Comparison of ENCODE assay signal across 13 cellular contexts in genomic region chr9:763692-764091, GRCh38.
A peak's percentile ranks its signal among the peaks of the same experiment; 100 is the strongest.
DNase-seq lines count a peak whose midpoint lies in the region; ATAC-seq and TF ChIP-seq lines count a peak whose summit lies in the region.
"Had no signal": no experiment of that assay in that cellular context is flagged by ENCODE, and none has a peak within 500 bp of the region (broad histone marks: within the 10 kb centered on the region; RNA-seq: fewer than 3 reads in every experiment).

No MANE protein-coding gene starts in this region.

- H3K4me1 ChIP-seq in HCT116 (ENCODE audit: control insufficient read depth in 1 of 2, insufficient read depth in 2 of 2, low read length in 2 of 2) (peaks cover 3 to 6% of the 10 kb centered on the region in 2 experiments; a peak in 3 of 4 replicates), PC-3 (ENCODE audit: insufficient read depth, low read length) (peaks cover 8% of the 10 kb centered on the region; the same call in 1 of the 2 replicates), gastroesophageal sphincter (peaks cover 0 to 10% (median 0%) of the 10 kb centered on the region in 3 donors), skeletal muscle satellite cell (ENCODE audit: control insufficient read depth, insufficient read depth, low read length) (peaks cover 8% of the 10 kb centered on the region), left lung (peaks cover 0 to 2% of the 10 kb centered on the region in 2 donors)
- H3K4me1 ChIP-seq: testis had no signal

- no peak for TF ChIP-seq EP300 in gastroesophageal sphincter (IDR thresholded peaks at IDR 0.05)

- no peak for TF ChIP-seq RAD21 in HCT116 (IDR thresholded peaks at IDR 0.05; ENCODE audit: low read depth)

- H4K20me1 ChIP-seq in HCT116 (ENCODE audit: insufficient read depth) = no peaks in the 10 kb centered on the region
- H4K20me1 ChIP-seq in PC-3 (ENCODE audit: low read length) = no peaks in the 10 kb centered on the region
- H4K20me1 ChIP-seq: BLaER1 treated with 17β-estradiol and CSF1 and Interleukin-3, amounts not matched to agents 10 nM and 100 nM had no signal

- peaks cover 24% of the 10 kb centered on the region for H3K27me3 Mint-ChIP-seq in activated CD8-positive, alpha-beta T cell treated with anti-CD3 and anti-CD28 coated beads, Interleukin-2, amount 10 ng/mL, durations not matched to agents 7 days and 5 days (ENCODE audit: low read depth)

- no peaks in the 10 kb centered on the region for H3K36me3 ChIP-seq in HCT116 (ENCODE audit: control insufficient read depth in 1 of 2, insufficient read depth in 2 of 2, low read length in 2 of 2)
- H3K36me3 ChIP-seq in PC-3 (ENCODE audit: low read depth, low read length) = no peaks in the 10 kb centered on the region
- H3K36me3 ChIP-seq in gastroesophageal sphincter = no peaks in the 10 kb centered on the region
- H3K36me3 ChIP-seq in skeletal muscle satellite cell (ENCODE audit: insufficient read depth, low read length) = no peaks in the 10 kb centered on the region
- no peaks in the 10 kb centered on the region for H3K36me3 ChIP-seq in left lung
- H3K36me3 ChIP-seq: BLaER1 treated with 17β-estradiol and CSF1 and Interleukin-3, amounts not matched to agents 10 nM and 100 nM had no signal

- H3K79me2 ChIP-seq in HCT116 (ENCODE audit: insufficient read depth, low read length) (no peaks in the 10 kb centered on the region), PC-3 (ENCODE audit: low read length) (no peaks in the 10 kb centered on the region)

- H3K9me3 ChIP-seq in HCT116 (ENCODE audit: control insufficient read depth in 1 of 2, insufficient read depth in 1 of 2, low read depth in 1 of 2, low read length in 2 of 2) (no peaks in the 10 kb centered on the region), PC-3 (ENCODE audit: low read length) (no peaks in the 10 kb centered on the region), gastroesophageal sphincter (no peaks in the 10 kb centered on the region), skeletal muscle satellite cell (replicated peaks; ENCODE audit: low read length) (no peaks in the 10 kb centered on the region), left lung (no peaks in the 10 kb centered on the region)
- H3K9me3 ChIP-seq: testis had no signal

- RAD21 ChIA-PET in HCT116 (lab: Charles Lee; ENCODE audit: low non-redundant PET in 1 of 2, low total read pairs in 2 of 2, uncharacterized antibody in 2 of 2, unreplicated experiment in 2 of 2) = interaction anchor here (0.6 to 1.3 kb wide), 5 partner anchors 71 to 416 kb away, joined by 3 to 4 read pairs (median 3); no protein-coding TSS in a partner anchor

- no peak overlapping the region for H3K27ac ChIP-seq in HCT116 (ENCODE audit: low read depth, low read length)
- H3K27ac ChIP-seq in PC-3 (ENCODE audit: low read length) = no peak overlapping the region
- H3K27ac ChIP-seq in gastroesophageal sphincter = no peak overlapping the region
- no peak overlapping the region for H3K27ac ChIP-seq in left lung
- H3K27ac ChIP-seq: BLaER1 treated with 17β-estradiol and CSF1 and Interleukin-3, amounts not matched to agents 10 nM and 100 nM; testis had no signal

- no peak for TF ChIP-seq CTCF in HCT116 (IDR thresholded peaks at IDR 0.05 in 2 of 3, conservative IDR thresholded peaks at IDR 0.05 in 1 of 3; ENCODE audit: borderline replicate concordance in 1 of 3, insufficient read depth in 1 of 3, low read depth in 2 of 3, low read length in 2 of 3)
- no peak for TF ChIP-seq CTCF in PC-3 (conservative IDR thresholded peaks at IDR 0.05; ENCODE audit: low read depth, low read length)
- TF ChIP-seq CTCF in gastroesophageal sphincter (IDR thresholded peaks at IDR 0.05) = no peak
- TF ChIP-seq CTCF in left lung (IDR thresholded peaks at IDR 0.05) = no peak

- H3K4me1 Mint-ChIP-seq in activated CD8-positive, alpha-beta T cell treated with anti-CD3 and anti-CD28 coated beads, Interleukin-2, amount 10 ng/mL, durations not matched to agents 7 days and 5 days (ENCODE audit: low read depth) = peaks cover 23% of the 10 kb centered on the region

- intact Hi-C loops in HCT116 (cut with micrococcal nuclease) = loop anchor here (1.0 to 5.0 kb wide), 5 partner anchors 43 to 416 kb away; no protein-coding TSS in a partner anchor
- intact Hi-C loops in PC-3 (cut with micrococcal nuclease) = loop anchor here (1.0 to 5.0 kb wide), 4 partner anchors 151 to 416 kb away; no protein-coding TSS in a partner anchor
- intact Hi-C loops in left lung (cut with DNase I) = loop anchor here in 1 of 2 donors (5.0 kb wide), 1 partner anchor 151 kb away; no protein-coding TSS in a partner anchor

- no peaks in the 10 kb centered on the region for H3K9me3 Mint-ChIP-seq in activated CD8-positive, alpha-beta T cell treated with anti-CD3 and anti-CD28 coated beads, Interleukin-2, amount 10 ng/mL, durations not matched to agents 7 days and 5 days (ENCODE audit: insufficient read depth)

- ATAC-seq in HCT116 (no peak), PC-3 (no peak), gastroesophageal sphincter (no peak), HG02571 (IDR thresholded peaks at IDR 0.05; ENCODE audit: unreplicated experiment) (no peak), left lung (no peak)
- ATAC-seq in activated CD8-positive, alpha-beta T cell treated with anti-CD3 and anti-CD28 coated beads, Interleukin-2, amount 10 ng/mL, durations not matched to agents 7 days and 5 days = no peak

- H2AFZ ChIP-seq in HCT116 (ENCODE audit: low read depth, low read length, poor library complexity, severe bottlenecking) (peak overlapping the region; percentile 86), PC-3 (ENCODE audit: low read length) (peak overlapping the region; percentile 76; the same call in 1 of the 2 replicates)

- H3K27ac Mint-ChIP-seq in activated CD8-positive, alpha-beta T cell treated with anti-CD3 and anti-CD28 coated beads, Interleukin-2, amount 10 ng/mL, durations not matched to agents 7 days and 5 days = no peak overlapping the region

- no peaks in the 10 kb centered on the region for H3F3A ChIP-seq in PC-3 (ENCODE audit: low read length, unreplicated experiment)

- H3K4me2 ChIP-seq in HCT116 (ENCODE audit: low read length) (peak overlapping the region; percentile 68), PC-3 (ENCODE audit: low read length) (peak overlapping the region; percentile 57), skeletal muscle satellite cell (ENCODE audit: low read length) (peak overlapping the region; percentile 67)

- TF ChIP-seq POLR2A in HCT116 (IDR thresholded peaks at IDR 0.05; ENCODE audit: borderline replicate concordance, extremely low read depth, insufficient read depth, insufficient read length) (no peak), gastroesophageal sphincter (IDR thresholded peaks at IDR 0.05) (no peak)

- no peak overlapping the region for H3K4me3 ChIP-seq in HCT116 (replicated peaks in 1 of 2; ENCODE audit: low read depth in 1 of 2, low read length in 2 of 2)
- H3K4me3 ChIP-seq in PC-3 (ENCODE audit: low read length) = no peak overlapping the region
- peak overlapping the region; percentile 19 to 30 for H3K4me3 ChIP-seq in gastroesophageal sphincter
- no peak overlapping the region for H3K4me3 ChIP-seq in skeletal muscle satellite cell (ENCODE audit: low read length)
- no peak overlapping the region for H3K4me3 ChIP-seq in left lung
- H3K4me3 ChIP-seq: BLaER1 treated with 17β-estradiol and CSF1 and Interleukin-3, amounts not matched to agents 10 nM and 100 nM; testis had no signal

- no TSS peak for BruUV-seq in HCT116 (replicated peaks; lab: Mats Ljungman, UMichigan)
- BruUV-seq in PC-3 (replicated peaks; lab: Mats Ljungman, UMichigan) = no TSS peak

- H3K27me3 ChIP-seq in HCT116 (ENCODE audit: insufficient read depth, low read length) (peaks cover 4% of the 10 kb centered on the region; the same call in 1 of the 2 replicates), PC-3 (ENCODE audit: low read length) (no peaks in the 10 kb centered on the region), gastroesophageal sphincter (peaks cover 12% of the 10 kb centered on the region), skeletal muscle satellite cell (ENCODE audit: control insufficient read depth, insufficient read depth, low read length) (peaks cover 23% of the 10 kb centered on the region), left lung (no peaks in the 10 kb centered on the region)
- H3K27me3 ChIP-seq: BLaER1 treated with 17β-estradiol and CSF1 and Interleukin-3, amounts not matched to agents 10 nM and 100 nM; testis had no signal

- DNase-seq in HCT116 (ENCODE audit: low read depth, low spot score) (no peak), PC-3 (no peak), AG08395 (ENCODE audit: low spot score) (no peak), left lung (no peak)
- DNase-seq in activated CD8-positive, alpha-beta T cell treated with anti-CD3 and anti-CD28 coated beads, Interleukin-2, amount 10 ng/mL, durations not matched to agents 7 days and 5 days = no peak
- DNase-seq: activated effector memory CD4-positive, alpha-beta T cell treated with anti-CD3 and anti-CD28 coated beads, Interleukin-2, amount 50 U/mL, for 16 hours; occipital lobe; stimulated activated CD4-positive, alpha-beta T cell treated with anti-CD3 and anti-CD28 coated beads, Interleukin-4, amount 100 ng/mL, for 4 hours had no signal

- H3K9me2 ChIP-seq in HCT116 (ENCODE audit: insufficient read depth) (no peaks in the 10 kb centered on the region), PC-3 (replicated peaks; ENCODE audit: low read length) (no peaks in the 10 kb centered on the region)

- H3K36me3 Mint-ChIP-seq in activated CD8-positive, alpha-beta T cell treated with anti-CD3 and anti-CD28 coated beads, Interleukin-2, amount 10 ng/mL, durations not matched to agents 7 days and 5 days (ENCODE audit: low read depth) = no peaks in the 10 kb centered on the region

- POLR2A ChIA-PET in HCT116 (lab: Charles Lee) (no interaction called here), PC-3 (lab: Charles Lee; ENCODE audit: unreplicated experiment) (no interaction called here)
- POLR2A ChIA-PET in activated CD8-positive, alpha-beta T cell treated with anti-CD3 and anti-CD28 coated beads, Interleukin-2, amount 10 ng/mL, durations not matched to agents 7 days and 5 days (lab: Charles Lee) = interaction anchor here (0.7 kb wide), 1 partner anchor 374 kb away, joined by 3 read pairs; no protein-coding TSS in a partner anchor

- no peak overlapping the region for H3K4me3 Mint-ChIP-seq in activated CD8-positive, alpha-beta T cell treated with anti-CD3 and anti-CD28 coated beads, Interleukin-2, amount 10 ng/mL, durations not matched to agents 7 days and 5 days

- no peak overlapping the region for H3K9ac ChIP-seq in HCT116 (ENCODE audit: low read length)
- H3K9ac ChIP-seq in PC-3 (ENCODE audit: low read length) = no peak overlapping the region
- H3K9ac ChIP-seq in skeletal muscle satellite cell (ENCODE audit: low read depth, low read length) = peak overlapping the region; percentile 33
- H3K9ac ChIP-seq: BLaER1 treated with 17β-estradiol and CSF1 and Interleukin-3, amounts not matched to agents 10 nM and 100 nM had no signal

- CTCF ChIA-PET in HCT116 (lab: Charles Lee) (interaction anchor here (0.6 to 1.6 kb wide), 6 partner anchors 9 to 416 kb away, joined by 3 to 8 read pairs (median 4); no protein-coding TSS in a partner anchor), PC-3 (lab: Charles Lee) (no interaction called here)
- CTCF ChIA-PET in activated CD8-positive, alpha-beta T cell treated with anti-CD3 and anti-CD28 coated beads, Interleukin-2, amount 10 ng/mL, durations not matched to agents 7 days and 5 days (lab: Charles Lee) = interaction anchor here (0.9 to 3.5 kb wide), 14 partner anchors 8 to 259 kb away, joined by 3 to 29 read pairs (median 4); partner anchors contain the start of gene KANK1

- 68% methylated on average over 6 of the region's 6 CpGs for WGBS in gastroesophageal sphincter (ENCODE audit: low coverage in 1 of 2), 2 donors

Comparison
In these comparisons a context has a peak if more than half of its experiments do, and no peak if none do; other contexts are left out.
1. H3K4me3 ChIP-seq: peak in gastroesophageal sphincter (2 of 2); none in HCT116 (0 of 2), PC-3 (single experiment), skeletal muscle satellite cell (single experiment) and left lung (0 of 2).
2. Peak in every context shown above with its lines, with median percentiles within 50 percentile points of each other: H3K4me2 ChIP-seq.